ENCODE assay signal across 22 cellular contexts in the genomic region with DNA sequence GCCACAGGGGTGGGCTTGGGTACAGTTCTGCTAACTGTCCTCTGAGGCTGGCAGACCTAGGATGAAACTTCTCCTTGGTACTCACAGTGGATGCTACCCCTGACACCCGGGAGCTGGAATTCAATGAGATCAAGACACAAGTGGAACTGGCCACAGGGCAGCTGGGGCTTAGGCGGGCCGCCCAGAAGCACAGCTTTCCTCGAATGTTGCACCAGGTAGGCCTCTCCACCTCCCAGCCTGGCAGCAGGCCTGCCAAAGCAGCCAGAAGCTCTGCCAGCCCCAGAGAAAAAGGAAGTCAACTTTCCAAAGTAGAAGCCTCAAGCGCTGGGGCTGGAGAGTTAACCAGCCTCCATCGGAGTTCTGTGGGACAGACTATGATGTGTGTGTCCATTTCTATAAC. TPM values are rescaled to one million over a fixed set of nuclear protein-coding genes. Genes with fewer than 3 reads are reported as not detected.
"Had no signal": no experiment of that assay in that cellular context is flagged by ENCODE, and none has a peak within 500 bp of the region (broad histone marks: within the 10 kb centered on the region; RNA-seq: fewer than 3 reads in every experiment).

No MANE protein-coding gene starts in this region.

- DNase-seq: activated CD4-positive, alpha-beta T cell treated with anti-CD3 and anti-CD28 coated beads, Interleukin-2, amount 10 ng/mL, durations not matched to agents 7 days and 5 days; activated CD8-positive, alpha-beta T cell treated with anti-CD3 and anti-CD28 coated beads, Interleukin-2, amount 10 ng/mL, durations not matched to agents 7 days and 5 days; activated effector memory CD4-positive, alpha-beta T cell treated with anti-CD3 and anti-CD28 coated beads, Interleukin-2, amount 50 U/mL, for 16 hours; activated naive CD8-positive, alpha-beta T cell treated with anti-CD3 and anti-CD28 coated beads for 36 hours; activated T-cell treated with anti-CD3 and anti-CD28 coated beads, Interleukin-2, amount 50 U/mL, for 4 hours; amniotic stem cell; endodermal cell; foreskin fibroblast; left colon; occipital lobe; stimulated activated naive CD8-positive, alpha-beta T cell treated with anti-CD3 and anti-CD28 coated beads, Interleukin-15, amount 100 ng/mL, for 72 hours; T-cell; T-helper 9 cell; transverse colon had no signal

- H3K4me3 ChIP-seq: hepatocyte, lung, right atrium auricular region, transverse colon had no signal

- H3K9me3 ChIP-seq: right atrium auricular region, suprapubic skin, transverse colon had no signal

- H3K27ac Mint-ChIP-seq: activated naive CD8-positive, alpha-beta T cell treated with anti-CD3 and anti-CD28 coated beads for 36 hours; endodermal cell had no signal

- H3K27ac ChIP-seq: epithelial cell of prostate, hepatocyte, right atrium auricular region, suprapubic skin, transverse colon had no signal

- ATAC-seq: activated CD8-positive, alpha-beta T cell treated with anti-CD3 and anti-CD28 coated beads, Interleukin-2, amount 10 ng/mL, durations not matched to agents 7 days and 5 days; activated T-cell treated with anti-CD3 and anti-CD28 coated beads, Interleukin-2, amount 50 U/mL, for 4 hours; left colon; stimulated activated naive CD8-positive, alpha-beta T cell treated with anti-CD3 and anti-CD28 coated beads, Interleukin-15, amount 100 ng/mL, for 72 hours; T-cell had no signal

- H3K27me3 Mint-ChIP-seq: activated CD4-positive, alpha-beta T cell treated with anti-CD3 and anti-CD28 coated beads, Interleukin-2, amount 10 ng/mL, durations not matched to agents 7 days and 5 days; activated naive CD8-positive, alpha-beta T cell treated with anti-CD3 and anti-CD28 coated beads for 36 hours; progenitor cell of endocrine pancreas; stimulated activated naive CD8-positive, alpha-beta T cell treated with anti-CD3 and anti-CD28 coated beads, Interleukin-15, amount 100 ng/mL, for 72 hours; T-cell had no signal

- H2AFZ ChIP-seq: hepatocyte had no signal

- H3K27me3 ChIP-seq: dorsolateral prefrontal cortex, hepatocyte, right atrium auricular region, suprapubic skin, transverse colon had no signal

- H3K9me3 Mint-ChIP-seq: activated CD4-positive, alpha-beta T cell treated with anti-CD3 and anti-CD28 coated beads, Interleukin-2, amount 10 ng/mL, durations not matched to agents 7 days and 5 days; activated naive CD8-positive, alpha-beta T cell treated with anti-CD3 and anti-CD28 coated beads for 36 hours; activated T-cell treated with anti-CD3 and anti-CD28 coated beads, Interleukin-2, amount 50 U/mL, for 4 hours; endodermal cell; nephron; stimulated activated naive CD8-positive, alpha-beta T cell treated with anti-CD3 and anti-CD28 coated beads, Interleukin-15, amount 100 ng/mL, for 72 hours; T-cell had no signal

RNA-seq across cellular contexts. Expression of a gene that starts 13.3 kb away (rescaled TPM):
- total RNA-seq: occipital lobe had no signal
